25 cellular contexts compared by ENCODE assay signal in genomic region chr5:7207979-7208378, GRCh38.
"Had no signal": no experiment of that assay in that cellular context is flagged by ENCODE, and none has a peak within 500 bp of the region (broad histone marks: within the 10 kb centered on the region; RNA-seq: fewer than 3 reads in every experiment).

No MANE protein-coding gene starts in this region.

- ATAC-seq: activated CD4-positive, CD25-positive, alpha-beta regulatory T cell treated with anti-CD3 and anti-CD28 coated beads, Interleukin-2, amount 50 U/mL, for 24 hours had no signal

- H3K4me1 ChIP-seq: left ventricle myocardium inferior, neural progenitor cell, testis, uterus had no signal

- H3K27ac ChIP-seq: hepatocyte, left ventricle myocardium inferior, neural progenitor cell, testis, uterus, WERI-Rb-1 had no signal

- DNase-seq: activated CD4-positive, alpha-beta T cell treated with anti-CD3 and anti-CD28 coated beads for 48 hours; activated CD4-positive, alpha-beta T cell treated with anti-CD3 and anti-CD28 coated beads, Interleukin-2, amount 50 U/mL, for 48 hours; activated CD8-positive, alpha-beta memory T cell treated with anti-CD3 and anti-CD28 coated beads for 24 hours; activated effector memory CD4-positive, alpha-beta T cell treated with Interleukin-2 at 50 U/mL for 16 hours; activated naive CD4-positive, alpha-beta T cell treated with Interleukin-2 at 50 U/mL for 16 hours; anterior cingulate cortex; dorsolateral prefrontal cortex; effector memory CD4-positive, alpha-beta T cell; glutamatergic neuron; islet precursor cell; left ventricle myocardium inferior; right cardiac atrium; stimulated activated CD4-positive, alpha-beta T cell treated with anti-CD3 and anti-CD28 coated beads, Interleukin-15, amount 100 ng/mL, for 24 hours; stimulated activated CD4-positive, alpha-beta T cell treated with anti-CD3 and anti-CD28 coated beads, Interleukin-2, amount 100 ng/mL, for 24 hours; stimulated activated naive CD4-positive, alpha-beta T cell; testis; trophoblast cell; uterus; WERI-Rb-1 had no signal

- H2AFZ ChIP-seq: hepatocyte, neural progenitor cell had no signal

- H3K9me3 Mint-ChIP-seq: brain had no signal

- H3K4me3 Mint-ChIP-seq: activated naive CD8-positive, alpha-beta T cell; brain; neural progenitor cell had no signal

- H3K36me3 Mint-ChIP-seq: activated naive CD8-positive, alpha-beta T cell; brain; neural progenitor cell had no signal

- H3K27me3 ChIP-seq: dorsolateral prefrontal cortex, hepatocyte, neural progenitor cell, testis, uterus had no signal

- H3K27me3 Mint-ChIP-seq: activated naive CD8-positive, alpha-beta T cell; brain had no signal

- H3K27ac Mint-ChIP-seq: activated naive CD8-positive, alpha-beta T cell; neural progenitor cell had no signal

- H3K4me2 ChIP-seq: hepatocyte, neural progenitor cell had no signal

- H3K9me3 ChIP-seq: left ventricle myocardium inferior, testis, uterus had no signal

- H3K79me2 ChIP-seq: hepatocyte had no signal

- H3K9ac ChIP-seq: neural progenitor cell had no signal

- H3K4me3 ChIP-seq: coronary artery, dorsolateral prefrontal cortex, hepatocyte, left ventricle myocardium inferior, neural progenitor cell, testis, uterus had no signal

- H3K36me3 ChIP-seq: left ventricle myocardium inferior, neural progenitor cell, uterus, WERI-Rb-1 had no signal
